22 cellular contexts compared by ENCODE assay signal in genomic region chr10:49751636-49752510, GRCh38. TPM values are rescaled to one million over a fixed set of nuclear protein-coding genes. Genes with fewer than 3 reads are reported as not detected.
DNase-seq lines count a peak whose midpoint lies in the region; ATAC-seq, FAIRE-seq and TF ChIP-seq lines count a peak whose summit lies in the region.
"Had no signal": no experiment of that assay in that cellular context is flagged by ENCODE, and none has a peak within 500 bp of the region (broad histone marks: within the 10 kb centered on the region; RNA-seq: fewer than 3 reads in every experiment).

No MANE protein-coding gene starts in this region.

- H2BK120ac ChIP-seq in H9 (ENCODE audit: low read depth, low read length, poor library complexity, severe bottlenecking): no peak overlapping the region

- H3K27me3 Mint-ChIP-seq in H9 (ENCODE audit: low read depth) (no peaks in the 10 kb centered on the region; the same call in 1 of the 2 replicates), endothelial cell (ENCODE audit: unreplicated experiment) (peaks cover 3% of the 10 kb centered on the region)

- no peak overlapping the region for H2BK20ac ChIP-seq in H9 (ENCODE audit: low read depth, low read length, poor library complexity, severe bottlenecking)

- no peaks in the 10 kb centered on the region for H3K36me3 ChIP-seq in esophagus muscularis mucosa
- H3K36me3 ChIP-seq: BLaER1 treated with 17β-estradiol and CSF1 and Interleukin-3, amounts not matched to agents 10 nM and 100 nM had no signal

- H3T11ph ChIP-seq in H9 (ENCODE audit: low read length): no peak overlapping the region

- intact Hi-C loops in esophagus muscularis mucosa (cut with DNase I): no loop called here
- intact Hi-C loops in sciatic nerve (cut with DNase I): no loop called here

- H2AFZ ChIP-seq in H9 (ENCODE audit: low read length): no peak overlapping the region

- no peak overlapping the region for H4K8ac ChIP-seq in H9 (replicated peaks; ENCODE audit: insufficient read length, low read depth, low read length)

- TF ChIP-seq POLR2A in esophagus muscularis mucosa (IDR thresholded peaks at IDR 0.05; ENCODE audit: low read depth): no peak

- H4K20me1 ChIP-seq in H9 (ENCODE audit: control insufficient read depth, insufficient read depth, insufficient read length): no peaks in the 10 kb centered on the region

- DNase-seq in D721Med (ENCODE audit: insufficient read length, low spot score): peak; percentile 6
- peak; percentile 22 for DNase-seq in H9
- peak; percentile 83 for DNase-seq in esophagus muscularis mucosa (ENCODE audit: extremely low spot score)
- no peak for DNase-seq in sciatic nerve (ENCODE audit: low spot score)
- no peak for DNase-seq in RKO (ENCODE audit: low spot score)
- DNase-seq in endothelial cell (ENCODE audit: low spot score): no peak
- DNase-seq in DMS53 treated with DMSO at 0.1 percent for 48 hours (lab: John Stamatoyannopoulos, UW; ENCODE audit: unreplicated experiment): no peak
- DNase-seq: CD4-positive, alpha-beta memory T cell; GDM1; GOT3; IMR-90; NCI-H1105; NCI-H146; NCI-H2029 treated with DMSO at 0.1 percent for 48 hours; NCI-H226; NCI-H510A treated with DMSO at 0.1 percent for 48 hours; NCI-H748 treated with DMSO at 0.1 percent for 48 hours; NK-92 treated with Interleukin-12 subunit alpha and Interleukin-12 subunit beta, amount 100 ng/mL, for 24 hours; SHP77 had no signal

- no peak overlapping the region for H3K4me2 ChIP-seq in H9 (ENCODE audit: insufficient read depth, insufficient read length, low read length)
- H3K4me2 ChIP-seq: BLaER1 treated with 17β-estradiol and CSF1 and Interleukin-3, amounts not matched to agents 10 nM and 100 nM had no signal

- H3K79me2 ChIP-seq in H9 (ENCODE audit: insufficient read depth, low read length): no peaks in the 10 kb centered on the region

- H4K5ac ChIP-seq in H9 (ENCODE audit: insufficient read length, low read depth, low read length): no peak overlapping the region

- H3K9me3 Mint-ChIP-seq in H9 (no peaks in the 10 kb centered on the region), endothelial cell (ENCODE audit: unreplicated experiment) (no peaks in the 10 kb centered on the region)
- H3K9me3 Mint-ChIP-seq: CD4-positive, alpha-beta memory T cell had no signal

- H2BK15ac ChIP-seq in H9 (ENCODE audit: low read depth, low read length): no peak overlapping the region

- H2BK5ac ChIP-seq in H9 (ENCODE audit: insufficient read length, low read length): no peak overlapping the region

- H2AK5ac ChIP-seq in H9 (ENCODE audit: insufficient read length, low read length): no peak overlapping the region

- H3K27ac ChIP-seq in H9 (ENCODE audit: insufficient read length, low read depth, low read length) (no peak overlapping the region), esophagus muscularis mucosa (replicated peaks in 1 of 4) (no peak overlapping the region)
- H3K27ac ChIP-seq: BLaER1 treated with 17β-estradiol and CSF1 and Interleukin-3, amounts not matched to agents 10 nM and 100 nM had no signal

- H4K91ac ChIP-seq in H9 (ENCODE audit: insufficient read length, low read depth, low read length): no peak overlapping the region

- no peaks in the 10 kb centered on the region for H3K4me1 Mint-ChIP-seq in H9
- H3K4me1 Mint-ChIP-seq in endothelial cell (ENCODE audit: unreplicated experiment): peaks cover 16% of the 10 kb centered on the region
- H3K4me1 Mint-ChIP-seq: CD4-positive, alpha-beta memory T cell had no signal

- WGBS in H9 (ENCODE audit: extremely low coverage, insufficient read length, low lambda C conversion rate): no CpG with 5 or more reads among the region's 20 CpGs
- 85% methylated on average over 20 of the region's 20 CpGs for WGBS in esophagus muscularis mucosa

- H3K23ac ChIP-seq in H9 (ENCODE audit: insufficient read length, low read depth, low read length): no peak overlapping the region

- H3K27me3 ChIP-seq in H9 (ENCODE audit: insufficient read depth, low read length) (no peaks in the 10 kb centered on the region), esophagus muscularis mucosa (no peaks in the 10 kb centered on the region)
- H3K27me3 ChIP-seq: BLaER1 treated with 17β-estradiol and CSF1 and Interleukin-3, amounts not matched to agents 10 nM and 100 nM had no signal

- no peak for FAIRE-seq in D721Med (lab: Jason Lieb, UNC)
- FAIRE-seq: RCC 7860 had no signal

- TF ChIP-seq CTCF in D721Med (IDR thresholded peaks at IDR 0.05; ENCODE audit: insufficient read depth, missing control alignments) (no peak), H9 (conservative IDR thresholded peaks at IDR 0.05) (no peak), esophagus muscularis mucosa (IDR thresholded peaks at IDR 0.05) (no peak), endothelial cell (IDR thresholded peaks at IDR 0.05; ENCODE audit: unreplicated experiment) (no peak)

- no peak overlapping the region for H3K14ac ChIP-seq in H9 (ENCODE audit: insufficient read depth, low read length)

- no peak overlapping the region for H3K4me3 ChIP-seq in esophagus muscularis mucosa
- H3K4me3 ChIP-seq: BLaER1 treated with 17β-estradiol and CSF1 and Interleukin-3, amounts not matched to agents 10 nM and 100 nM had no signal

- H2BK12ac ChIP-seq in H9 (ENCODE audit: insufficient read length, low read depth, low read length): no peak overlapping the region

- no peaks in the 10 kb centered on the region for H3K23me2 ChIP-seq in H9 (ENCODE audit: insufficient read length, low read depth, low read length, poor library complexity, severe bottlenecking)

- no peak overlapping the region for H3K18ac ChIP-seq in H9 (ENCODE audit: insufficient read length, low read depth, low read length)

- peaks cover 6 to 21% (median 19%) of the 10 kb centered on the region in 3 experiments; a peak in 5 of 7 replicates for H3K36me3 Mint-ChIP-seq in H9 (ENCODE audit: insufficient read depth in 1 of 3, low read depth in 3 of 3)
- H3K36me3 Mint-ChIP-seq in endothelial cell (ENCODE audit: low read depth, unreplicated experiment): peaks cover 7% of the 10 kb centered on the region
- H3K36me3 Mint-ChIP-seq: CD4-positive, alpha-beta memory T cell had no signal

- no peaks in the 10 kb centered on the region for H3K9me3 ChIP-seq in H9 (ENCODE audit: control insufficient read depth, low read depth, low read length)
- H3K9me3 ChIP-seq in esophagus muscularis mucosa: no peaks in the 10 kb centered on the region
- H3K9me3 ChIP-seq: BLaER1 treated with 17β-estradiol and CSF1 and Interleukin-3, amounts not matched to agents 10 nM and 100 nM; Caco-2 had no signal

- no peaks in the 10 kb centered on the region for H3K4me1 ChIP-seq in H9 (ENCODE audit: insufficient read depth, low read length)
- H3K4me1 ChIP-seq in esophagus muscularis mucosa: no peaks in the 10 kb centered on the region
- H3K4me1 ChIP-seq: BLaER1 treated with 17β-estradiol and CSF1 and Interleukin-3, amounts not matched to agents 10 nM and 100 nM; Caco-2 had no signal

- H3K4me3 Mint-ChIP-seq in H9 (no peak overlapping the region), endothelial cell (ENCODE audit: unreplicated experiment) (no peak overlapping the region)
- H3K4me3 Mint-ChIP-seq: CD4-positive, alpha-beta memory T cell had no signal

- H3K27ac Mint-ChIP-seq in H9: peak overlapping the region in 1 of 3 experiments; percentile 88; a peak in 3 of 7 replicates
- H3K27ac Mint-ChIP-seq in endothelial cell (ENCODE audit: unreplicated experiment): no peak overlapping the region
- H3K27ac Mint-ChIP-seq: CD4-positive, alpha-beta memory T cell had no signal

- no peak for TF ChIP-seq EP300 in esophagus muscularis mucosa (IDR thresholded peaks at IDR 0.05)

- H3K79me1 ChIP-seq in H9 (ENCODE audit: insufficient read depth, low read depth, low read length, poor library complexity, severe bottlenecking): no peaks in the 10 kb centered on the region

- H3K9ac ChIP-seq in H9 (ENCODE audit: extremely low read depth, insufficient read length, low read length): no peak overlapping the region
- H3K9ac ChIP-seq: BLaER1 treated with 17β-estradiol and CSF1 and Interleukin-3, amounts not matched to agents 10 nM and 100 nM had no signal

- no peak overlapping the region for H3K56ac ChIP-seq in H9 (ENCODE audit: insufficient read length, low read depth, low read length)

- peak; percentile 9 for ATAC-seq in sciatic nerve

- no peak overlapping the region for H3K4ac ChIP-seq in H9 (ENCODE audit: low read depth, low read length)

RNA-seq across cellular contexts. Expression of gene OGDHL, which starts 10.2 kb away (rescaled TPM):
- 21.9 and 22.6 TPM in 2 replicates for total RNA-seq in H9 (2021)
- total RNA-seq in esophagus muscularis mucosa: 1 to 10 TPM in 2 of 4 donors, under 1 TPM in 2; 0.42 to 2.0 (median 0.95) TPM
- total RNA-seq in sciatic nerve: not detected
- total RNA-seq in endothelial cell (ENCODE audit: unreplicated experiment): 7.5 TPM
- total RNA-seq: CD4-positive, alpha-beta memory T cell had no signal

Comparison
In these comparisons a context has a peak if more than half of its experiments do, and no peak if none do; other contexts are left out.
1. DNase-seq: peak in D721Med (single experiment), H9 (single experiment) and esophagus muscularis mucosa (single experiment); none in sciatic nerve (single experiment), RKO (single experiment), endothelial cell (single experiment) and DMS53 treated with DMSO at 0.1 percent for 48 hours (single experiment).